ENCODE assay signal across 15 cellular contexts in genomic region chr17:65529040-65529633, GRCh38. TPM values are rescaled to one million over a fixed set of nuclear protein-coding genes. Genes with fewer than 3 reads are reported as not detected.
DNase-seq lines count a peak whose midpoint lies in the region; ATAC-seq and TF ChIP-seq lines count a peak whose summit lies in the region.
"Had no signal": no experiment of that assay in that cellular context is flagged by ENCODE, and none has a peak within 500 bp of the region (broad histone marks: within the 10 kb centered on the region; RNA-seq: fewer than 3 reads in every experiment).

No MANE protein-coding gene starts in this region.

- H3K36me3 Mint-ChIP-seq in activated naive CD8-positive, alpha-beta T cell treated with anti-CD3 and anti-CD28 coated beads, Interleukin-2, amount 50 U/mL, for 24 hours (ENCODE audit: low read depth), result peaks cover 7% of the 10 kb centered on the region
- H3K36me3 Mint-ChIP-seq in activated naive CD8-positive, alpha-beta T cell treated with anti-CD3 and anti-CD28 coated beads for 36 hours, result peaks cover 2% of the 10 kb centered on the region
- H3K36me3 Mint-ChIP-seq in WTC11 (peaks cover 35% of the 10 kb centered on the region), mesothelial cell of epicardium (peaks cover 32% of the 10 kb centered on the region)

- H3K4me1 Mint-ChIP-seq in activated naive CD8-positive, alpha-beta T cell treated with anti-CD3 and anti-CD28 coated beads, Interleukin-2, amount 50 U/mL, for 24 hours, result peaks cover 4% of the 10 kb centered on the region
- H3K4me1 Mint-ChIP-seq in activated naive CD8-positive, alpha-beta T cell treated with anti-CD3 and anti-CD28 coated beads for 36 hours, result peaks cover 9% of the 10 kb centered on the region
- peaks cover 42% of the 10 kb centered on the region for H3K4me1 Mint-ChIP-seq in WTC11
- peaks cover 55% of the 10 kb centered on the region for H3K4me1 Mint-ChIP-seq in mesothelial cell of epicardium

- no peaks in the 10 kb centered on the region for H3K9me3 ChIP-seq in spleen
- no peaks in the 10 kb centered on the region for H3K9me3 ChIP-seq in uterus
- H3K9me3 ChIP-seq: A549 had no signal

- TF ChIP-seq POLR2A in spleen (IDR thresholded peaks at IDR 0.05) (no peak), uterus (IDR thresholded peaks at IDR 0.05) (no peak)

- H3K36me3 ChIP-seq in spleen, result peaks cover 0 to 31% (median 9%) of the 10 kb centered on the region in 6 donors
- H3K36me3 ChIP-seq in uterus, result no peaks in the 10 kb centered on the region

- H3K4me1 ChIP-seq in spleen, result peaks cover 0 to 43% (median 22%) of the 10 kb centered on the region in 6 donors
- peaks cover 5 to 25% of the 10 kb centered on the region in 2 donors for H3K4me1 ChIP-seq in uterus

- 83 to 90% (median 87%) methylated on average over 7 of the region's 7 CpGs for WGBS in spleen, 5 donors

- H3K9me3 Mint-ChIP-seq in activated naive CD8-positive, alpha-beta T cell treated with anti-CD3 and anti-CD28 coated beads, Interleukin-2, amount 50 U/mL, for 24 hours, result no peaks in the 10 kb centered on the region
- H3K9me3 Mint-ChIP-seq in activated naive CD8-positive, alpha-beta T cell treated with anti-CD3 and anti-CD28 coated beads for 36 hours, result peaks cover 2% of the 10 kb centered on the region
- H3K9me3 Mint-ChIP-seq in WTC11, result no peaks in the 10 kb centered on the region
- no peaks in the 10 kb centered on the region for H3K9me3 Mint-ChIP-seq in mesothelial cell of epicardium

- no peak overlapping the region for H3K4me3 Mint-ChIP-seq in activated naive CD8-positive, alpha-beta T cell treated with anti-CD3 and anti-CD28 coated beads, Interleukin-2, amount 50 U/mL, for 24 hours
- no peak overlapping the region for H3K4me3 Mint-ChIP-seq in activated naive CD8-positive, alpha-beta T cell treated with anti-CD3 and anti-CD28 coated beads for 36 hours
- H3K4me3 Mint-ChIP-seq in WTC11, result no peak overlapping the region
- H3K4me3 Mint-ChIP-seq in mesothelial cell of epicardium, result no peak overlapping the region

- H3K27me3 Mint-ChIP-seq in activated naive CD8-positive, alpha-beta T cell treated with anti-CD3 and anti-CD28 coated beads, Interleukin-2, amount 50 U/mL, for 24 hours, result no peaks in the 10 kb centered on the region
- no peaks in the 10 kb centered on the region for H3K27me3 Mint-ChIP-seq in activated naive CD8-positive, alpha-beta T cell treated with anti-CD3 and anti-CD28 coated beads for 36 hours
- no peaks in the 10 kb centered on the region for H3K27me3 Mint-ChIP-seq in WTC11 (ENCODE audit: low read depth)
- no peaks in the 10 kb centered on the region for H3K27me3 Mint-ChIP-seq in mesothelial cell of epicardium (ENCODE audit: low read depth)

- peak overlapping the region; percentile 31 for H3K27ac Mint-ChIP-seq in activated naive CD8-positive, alpha-beta T cell treated with anti-CD3 and anti-CD28 coated beads, Interleukin-2, amount 50 U/mL, for 24 hours
- no peak overlapping the region for H3K27ac Mint-ChIP-seq in activated naive CD8-positive, alpha-beta T cell treated with anti-CD3 and anti-CD28 coated beads for 36 hours
- 0 out of 2 replicates have a peak overlapping the region, but pooled peaks have one; percentile 9 for H3K27ac Mint-ChIP-seq in WTC11
- H3K27ac Mint-ChIP-seq in mesothelial cell of epicardium, result peak overlapping the region; percentile 98

- H3K27me3 ChIP-seq in spleen (replicated peaks in 1 of 7) (no peaks in the 10 kb centered on the region), uterus (no peaks in the 10 kb centered on the region)

- DNase-seq in activated naive CD8-positive, alpha-beta T cell treated with anti-CD3 and anti-CD28 coated beads, Interleukin-2, amount 50 U/mL, for 24 hours, result no peak
- DNase-seq in activated naive CD8-positive, alpha-beta T cell treated with anti-CD3 and anti-CD28 coated beads for 36 hours, result no peak
- DNase-seq in WTC11 (ENCODE audit: low spot score), result no peak
- DNase-seq in mesothelial cell of epicardium (ENCODE audit: low spot score in 2 of 2, unreplicated experiment in 2 of 2), result no peak
- peak; percentile 51 for DNase-seq in spleen
- DNase-seq in DMS153 (lab: John Stamatoyannopoulos, UW), result no peak
- DNase-seq in uterus, result no peak
- DNase-seq in GM13976 (ENCODE audit: low spot score), result no peak
- DNase-seq: DND-41, GF-D8, NCI-H1417 treated with DMSO at 0.1 percent for 48 hours, NCI-H2029 treated with DMSO at 0.1 percent for 48 hours, NCI-H524, SHP77 treated with DMSO at 0.1 percent for 48 hours had no signal

- H3K4me3 ChIP-seq in spleen (no peak overlapping the region), uterus (no peak overlapping the region)
- H3K4me3 ChIP-seq: A549 had no signal

- no peak overlapping the region for H3K27ac ChIP-seq in spleen
- peak overlapping the region in 1 of 2 donors; percentile 76 for H3K27ac ChIP-seq in uterus
- H3K27ac ChIP-seq: A549 had no signal

- ATAC-seq in activated naive CD8-positive, alpha-beta T cell treated with anti-CD3 and anti-CD28 coated beads, Interleukin-2, amount 50 U/mL, for 24 hours, result no peak
- no peak for ATAC-seq in WTC11
- ATAC-seq: A549 had no signal

- TF ChIP-seq CTCF in WTC11 (IDR thresholded peaks at IDR 0.05), result no peak
- TF ChIP-seq CTCF in mesothelial cell of epicardium (IDR thresholded peaks at IDR 0.05; ENCODE audit: unreplicated experiment), result no peak
- TF ChIP-seq CTCF in spleen (IDR thresholded peaks at IDR 0.05 in 8 of 11, conservative IDR thresholded peaks at IDR 0.05 in 3 of 11), result no peak
- no peak for TF ChIP-seq CTCF in uterus (IDR thresholded peaks at IDR 0.05)
- no peak for TF ChIP-seq CTCF in GM13976 (IDR thresholded peaks at IDR 0.05; ENCODE audit: borderline replicate concordance, control extremely low read depth, extremely low read depth, insufficient read depth, missing control alignments)

- intact Hi-C loops in spleen (cut with DNase I; ENCODE audit: low total_unique reads) (no loop called here), uterus (cut with DNase I; ENCODE audit: low total_unique reads) (no loop called here)

- CTCF ChIA-PET in WTC11 (lab: Charles Lee), result interaction anchor here (1.2 kb wide), 1 partner anchor 234 kb away, joined by 3 read pairs; no protein-coding TSS in a partner anchor

- POLR2A ChIA-PET in WTC11 (lab: Charles Lee), result no interaction called here

- in situ Hi-C loops in GM13976 (cut with MboI; ENCODE audit: low sequenced_read_pairs, unreplicated experiment), result no loop called here

TF ChIP-seq in WTC11, 78 proteins besides CTCF, POLR2A, EP300 and RAD21:
- no peak for TF ChIP-seq ZBTB21 (CRISPR knock-in tag; IDR thresholded peaks at IDR 0.05; ENCODE audit: borderline replicate concordance)
- no peak for TF ChIP-seq ZNF317 (CRISPR knock-in tag; IDR thresholded peaks at IDR 0.05; ENCODE audit: borderline replicate concordance, low read depth)
- TF ChIP-seq, protein P1, sequence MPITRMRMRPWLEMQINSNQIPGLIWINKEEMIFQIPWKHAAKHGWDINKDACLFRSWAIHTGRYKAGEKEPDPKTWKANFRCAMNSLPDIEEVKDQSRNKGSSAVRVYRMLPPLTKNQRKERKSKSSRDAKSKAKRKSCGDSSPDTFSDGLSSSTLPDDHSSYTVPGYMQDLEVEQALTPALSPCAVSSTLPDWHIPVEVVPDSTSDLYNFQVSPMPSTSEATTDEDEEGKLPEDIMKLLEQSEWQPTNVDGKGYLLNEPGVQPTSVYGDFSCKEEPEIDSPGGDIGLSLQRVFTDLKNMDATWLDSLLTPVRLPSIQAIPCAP (CRISPR knock-in tag; IDR thresholded peaks at IDR 0.05), result no peak
- TF ChIP-seq ZNF138 (CRISPR knock-in tag; conservative IDR thresholded peaks at IDR 0.05), result no peak
- no peak for TF ChIP-seq NR3C1 (CRISPR knock-in tag; conservative IDR thresholded peaks at IDR 0.05; ENCODE audit: low read depth)
- TF ChIP-seq ZNF423 (CRISPR knock-in tag; IDR thresholded peaks at IDR 0.05), result no peak
- TF ChIP-seq OVOL2 (CRISPR knock-in tag; IDR thresholded peaks at IDR 0.05; ENCODE audit: borderline replicate concordance), result no peak
- TF ChIP-seq, protein P2, sequence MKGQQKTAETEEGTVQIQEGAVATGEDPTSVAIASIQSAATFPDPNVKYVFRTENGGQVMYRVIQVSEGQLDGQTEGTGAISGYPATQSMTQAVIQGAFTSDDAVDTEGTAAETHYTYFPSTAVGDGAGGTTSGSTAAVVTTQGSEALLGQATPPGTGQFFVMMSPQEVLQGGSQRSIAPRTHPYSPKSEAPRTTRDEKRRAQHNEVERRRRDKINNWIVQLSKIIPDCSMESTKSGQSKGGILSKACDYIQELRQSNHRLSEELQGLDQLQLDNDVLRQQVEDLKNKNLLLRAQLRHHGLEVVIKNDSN (CRISPR knock-in tag; IDR thresholded peaks at IDR 0.05), result no peak
- TF ChIP-seq FOXP4 (CRISPR knock-in tag; IDR thresholded peaks at IDR 0.05), result no peak
- TF ChIP-seq RORB (CRISPR knock-in tag; IDR thresholded peaks at IDR 0.05), result no peak
- no peak for TF ChIP-seq CREB1 (CRISPR knock-in tag; IDR thresholded peaks at IDR 0.05)
- TF ChIP-seq RELA (CRISPR knock-in tag; IDR thresholded peaks at IDR 0.05; ENCODE audit: borderline replicate concordance), result no peak
- no peak for TF ChIP-seq SMAD4 (CRISPR knock-in tag; IDR thresholded peaks at IDR 0.05)

RNA-seq across cellular contexts. Expression of gene AXIN2, which starts 32.3 kb away (rescaled TPM):
- total RNA-seq in activated naive CD8-positive, alpha-beta T cell treated with anti-CD3 and anti-CD28 coated beads for 36 hours, result 1 to 10 TPM; 1.5 to 1.6 TPM
- total RNA-seq in WTC11 (2021) (35.0 to 37.3 TPM (median 37.0 TPM) in 3 replicates), mesothelial cell of epicardium (84.6 to 88.7 TPM (median 87.8 TPM) in 3 replicates), spleen (10 to 100 TPM in 6 of 7 donors, 1 to 10 TPM in 1; 9.8 to 16.6 (median 15.1) TPM), uterus (10 to 100 TPM in 3 of 4 donors, 1 to 10 TPM in 1; 8.2 to 65.1 (median 42.0) TPM)
- 1 to 10 TPM; 1.1 to 3.0 (median 1.8) TPM for polyA plus RNA-seq in spleen
